1 cellular context compared by ENCODE assay signal in the genomic region with DNA sequence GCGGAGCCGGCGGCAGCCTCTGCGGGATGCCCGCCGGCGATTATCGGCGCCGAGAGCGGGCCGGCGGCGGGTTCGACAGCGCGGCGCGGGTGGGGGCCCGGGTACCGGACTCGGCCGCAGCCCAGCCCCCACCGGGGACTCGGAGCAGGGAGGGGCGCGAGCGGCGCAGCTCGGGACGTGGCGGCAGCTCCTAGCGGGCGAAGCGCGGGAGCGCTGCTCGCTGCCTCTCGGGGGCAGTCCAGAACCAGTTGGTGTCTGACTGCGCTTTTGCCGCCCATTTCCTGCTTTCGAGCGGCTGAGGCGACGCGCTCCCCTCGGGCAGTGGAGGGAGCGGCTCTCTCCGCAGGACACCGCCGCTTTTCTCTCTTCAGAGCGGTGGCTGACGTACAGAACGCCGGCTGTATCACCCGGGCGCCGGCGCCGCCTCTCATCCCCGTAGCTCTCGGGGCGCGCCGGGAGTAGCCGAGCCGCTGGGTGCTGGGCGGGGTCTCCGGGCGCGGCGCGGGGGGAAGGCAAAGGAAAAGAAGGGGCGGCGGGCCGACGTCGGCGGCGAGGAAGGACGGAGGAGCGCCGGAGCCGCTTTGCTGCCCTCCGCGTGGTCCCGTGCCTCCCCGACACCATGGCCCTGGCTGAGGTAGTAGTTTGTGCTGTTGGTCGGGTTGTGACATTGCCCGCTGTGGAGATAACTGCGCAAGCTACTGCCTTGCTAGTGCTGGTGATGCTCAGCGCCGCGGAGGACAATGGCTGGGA.
TF ChIP-seq lines count a peak whose summit lies in the region.

No MANE protein-coding gene starts in this region.

TF ChIP-seq in HCT116, 20 proteins besides CTCF, POLR2A, EP300 and RAD21 (continued from another document):
- TF ChIP-seq, protein P1, sequence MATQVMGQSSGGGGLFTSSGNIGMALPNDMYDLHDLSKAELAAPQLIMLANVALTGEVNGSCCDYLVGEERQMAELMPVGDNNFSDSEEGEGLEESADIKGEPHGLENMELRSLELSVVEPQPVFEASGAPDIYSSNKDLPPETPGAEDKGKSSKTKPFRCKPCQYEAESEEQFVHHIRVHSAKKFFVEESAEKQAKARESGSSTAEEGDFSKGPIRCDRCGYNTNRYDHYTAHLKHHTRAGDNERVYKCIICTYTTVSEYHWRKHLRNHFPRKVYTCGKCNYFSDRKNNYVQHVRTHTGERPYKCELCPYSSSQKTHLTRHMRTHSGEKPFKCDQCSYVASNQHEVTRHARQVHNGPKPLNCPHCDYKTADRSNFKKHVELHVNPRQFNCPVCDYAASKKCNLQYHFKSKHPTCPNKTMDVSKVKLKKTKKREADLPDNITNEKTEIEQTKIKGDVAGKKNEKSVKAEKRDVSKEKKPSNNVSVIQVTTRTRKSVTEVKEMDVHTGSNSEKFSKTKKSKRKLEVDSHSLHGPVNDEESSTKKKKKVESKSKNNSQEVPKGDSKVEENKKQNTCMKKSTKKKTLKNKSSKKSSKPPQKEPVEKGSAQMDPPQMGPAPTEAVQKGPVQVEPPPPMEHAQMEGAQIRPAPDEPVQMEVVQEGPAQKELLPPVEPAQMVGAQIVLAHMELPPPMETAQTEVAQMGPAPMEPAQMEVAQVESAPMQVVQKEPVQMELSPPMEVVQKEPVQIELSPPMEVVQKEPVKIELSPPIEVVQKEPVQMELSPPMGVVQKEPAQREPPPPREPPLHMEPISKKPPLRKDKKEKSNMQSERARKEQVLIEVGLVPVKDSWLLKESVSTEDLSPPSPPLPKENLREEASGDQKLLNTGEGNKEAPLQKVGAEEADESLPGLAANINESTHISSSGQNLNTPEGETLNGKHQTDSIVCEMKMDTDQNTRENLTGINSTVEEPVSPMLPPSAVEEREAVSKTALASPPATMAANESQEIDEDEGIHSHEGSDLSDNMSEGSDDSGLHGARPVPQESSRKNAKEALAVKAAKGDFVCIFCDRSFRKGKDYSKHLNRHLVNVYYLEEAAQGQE (IDR thresholded peaks at IDR 0.05; ENCODE audit: low read depth) = no peak
- no peak for TF ChIP-seq POLR2AphosphoS5 (IDR thresholded peaks at IDR 0.05; ENCODE audit: low read depth, low read length)
